ENCODE assay signal across 9 cellular contexts in genomic region chr19:47419037-47419783, GRCh38. TPM values are rescaled to one million over a fixed set of nuclear protein-coding genes. Genes with fewer than 3 reads are reported as not detected.
DNase-seq lines count a peak whose midpoint lies in the region; ATAC-seq and TF ChIP-seq lines count a peak whose summit lies in the region.
"Had no signal": no experiment of that assay in that cellular context is flagged by ENCODE, and none has a peak within 500 bp of the region (broad histone marks: within the 10 kb centered on the region; RNA-seq: fewer than 3 reads in every experiment).

MEIS3 (minus strand) TSS chr19:47419527; CDS start chr19:47419081, 446 bp downstream.

- H3K36me3 ChIP-seq in BLaER1 treated with 17β-estradiol and CSF1 and Interleukin-3, amounts not matched to agents 10 nM and 100 nM, result no peaks in the 10 kb centered on the region
- H3K36me3 ChIP-seq in esophagus (ENCODE audit: control insufficient read depth in 2 of 2, insufficient read depth in 2 of 2, low read length in 1 of 2), result no peaks in the 10 kb centered on the region
- H3K36me3 ChIP-seq: MG63 had no signal

- no peak for TF ChIP-seq CTCF in NB4 (IDR thresholded peaks at IDR 0.05; ENCODE audit: low read depth, low read length)

- H4K20me1 ChIP-seq in BLaER1 treated with 17β-estradiol and CSF1 and Interleukin-3, amounts not matched to agents 10 nM and 100 nM, result peaks cover 12 to 83% (median 55%) of the 10 kb centered on the region in 11 experiments; a peak in 21 of 22 replicates

- TF ChIP-seq POLR2A in NB4 (IDR thresholded peaks at IDR 0.05; ENCODE audit: extremely low read depth, insufficient read length) (no peak), GM18505 (IDR thresholded peaks at IDR 0.05; ENCODE audit: borderline replicate concordance, extremely low read depth, insufficient read depth, insufficient read length) (no peak)

- peaks cover 93 to 99% (median 97%) of the 10 kb centered on the region in 11 experiments for H3K27me3 ChIP-seq in BLaER1 treated with 17β-estradiol and CSF1 and Interleukin-3, amounts not matched to agents 10 nM and 100 nM
- peaks cover 8 to 21% of the 10 kb centered on the region in 2 donors for H3K27me3 ChIP-seq in esophagus (ENCODE audit: control insufficient read depth in 1 of 2, insufficient read depth in 2 of 2, low read length in 2 of 2)

- H3K4me2 ChIP-seq in BLaER1 treated with 17β-estradiol and CSF1 and Interleukin-3, amounts not matched to agents 10 nM and 100 nM, result peak within 1 kb of the TSS; percentile 73 to 93 (median 82)

- DNase-seq in NB4 (ENCODE audit: low read depth) (peak; percentile 66), occipital lobe (lab: John Stamatoyannopoulos, UW) (no peak), NCI-H2029 (lab: John Stamatoyannopoulos, UW) (no peak)
- no peak for DNase-seq in effector CD8-positive, alpha-beta T cell (lab: John Stamatoyannopoulos, UW)
- DNase-seq: MG63 had no signal

- peak within 1 kb of the TSS in 1 of 11 experiments; percentile 49; a peak in 2 of 22 replicates for H3K27ac ChIP-seq in BLaER1 treated with 17β-estradiol and CSF1 and Interleukin-3, amounts not matched to agents 10 nM and 100 nM
- no peak within 1 kb of the TSS for H3K27ac ChIP-seq in esophagus (ENCODE audit: low read depth in 2 of 2, low read length in 1 of 2)

- no peaks in the 10 kb centered on the region for H3K9me3 ChIP-seq in BLaER1 treated with 17β-estradiol and CSF1 and Interleukin-3, amounts not matched to agents 10 nM and 100 nM (replicated peaks in 1 of 11)
- no peaks in the 10 kb centered on the region for H3K9me3 ChIP-seq in esophagus (ENCODE audit: control insufficient read depth in 2 of 2, insufficient read depth in 1 of 2, low read depth in 1 of 2, low read length in 1 of 2)
- H3K9me3 ChIP-seq: MG63 had no signal

- ATAC-seq in GM18505 (IDR thresholded peaks at IDR 0.05; ENCODE audit: unreplicated experiment), result no peak
- ATAC-seq in GM18858 (IDR thresholded peaks at IDR 0.05; ENCODE audit: unreplicated experiment), result no peak

- peak within 1 kb of the TSS; percentile 41 to 67 (median 54); a peak in 19 of 20 replicates for H3K4me3 ChIP-seq in BLaER1 treated with 17β-estradiol and CSF1 and Interleukin-3, amounts not matched to agents 10 nM and 100 nM
- no peak within 1 kb of the TSS for H3K4me3 ChIP-seq in NB4 (ENCODE audit: low read depth, low read length)
- H3K4me3 ChIP-seq in esophagus (ENCODE audit: low read depth in 1 of 2, low read length in 2 of 2), result peak within 1 kb of the TSS; percentile 35 to 46
- H3K4me3 ChIP-seq: MG63 had no signal

- 0 to 1% methylated on average over 22 to 69 of the region's 69 CpGs for WGBS in esophagus, 2 donors

- peak within 1 kb of the TSS in 4 of 11 experiments; percentile 36 to 72 (median 62); a peak in 7 of 22 replicates for H3K9ac ChIP-seq in BLaER1 treated with 17β-estradiol and CSF1 and Interleukin-3, amounts not matched to agents 10 nM and 100 nM

- H3K4me1 ChIP-seq in BLaER1 treated with 17β-estradiol and CSF1 and Interleukin-3, amounts not matched to agents 10 nM and 100 nM, result peaks cover 30 to 53% (median 43%) of the 10 kb centered on the region in 10 experiments; a peak in 19 of 20 replicates
- H3K4me1 ChIP-seq in esophagus (ENCODE audit: control insufficient read depth in 2 of 2, insufficient read depth in 2 of 2, low read length in 1 of 2), result no peaks in the 10 kb centered on the region

RNA-seq across cellular contexts. Expression of gene MEIS3, which starts in this region (rescaled TPM):
- polyA plus RNA-seq in esophagus, result 1 to 10 TPM; 4.4 to 4.7 TPM
- total RNA-seq in occipital lobe, result 74.6 TPM
